In the genomic region with DNA sequence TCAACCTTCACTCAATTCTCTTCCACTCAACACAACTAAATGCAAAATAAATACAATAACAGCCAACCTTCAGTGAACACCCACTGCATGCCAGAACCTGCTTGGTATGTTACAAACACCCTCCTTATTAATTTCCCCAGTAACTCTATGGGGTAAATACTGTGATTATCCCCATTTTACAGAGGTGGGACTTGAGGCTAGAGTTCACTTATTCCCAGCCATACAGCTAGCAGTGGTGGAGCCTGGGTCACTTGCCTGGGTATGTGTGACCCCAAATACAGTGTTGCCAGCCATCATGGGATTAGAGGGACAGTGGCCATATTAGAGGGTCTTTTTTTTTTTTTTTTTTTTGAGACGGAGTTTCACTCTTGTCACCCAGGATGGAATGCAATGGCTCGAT, we compare ENCODE assay signal across 13 cellular contexts.
"Had no signal": no experiment of that assay in that cellular context is flagged by ENCODE, and none has a peak within 500 bp of the region (broad histone marks: within the 10 kb centered on the region; RNA-seq: fewer than 3 reads in every experiment).

No MANE protein-coding gene starts in this region.

- DNase-seq: activated B cell treated with CpG ODN at 0.5 μM for 24 hours; activated naive CD4-positive, alpha-beta T cell treated with anti-CD3 and anti-CD28 coated beads, Interleukin-2, amount 50 U/mL, for 16 hours; amniotic stem cell; central memory CD4-positive, alpha-beta T cell; effector CD4-positive, alpha-beta T cell; hypothalamus; midbrain; stomach; T-helper 2 cell; testis had no signal

- H3K27ac ChIP-seq: neutrophil, testis had no signal

- H3K27me3 ChIP-seq: neutrophil, stomach, testis had no signal

- H3K27me3 Mint-ChIP-seq: activated B cell treated with CpG ODN at 0.5 μM for 24 hours; activated T-helper 17 cell treated with anti-CD3 and anti-CD28 coated beads, Interleukin-2, amount 50 U/mL, for 72 hours had no signal

- H3K9me3 Mint-ChIP-seq: activated B cell treated with CpG ODN at 0.5 μM for 24 hours; activated T-helper 17 cell treated with anti-CD3 and anti-CD28 coated beads, Interleukin-2, amount 50 U/mL, for 72 hours had no signal

- H3K36me3 ChIP-seq: neutrophil had no signal

- H3K9me3 ChIP-seq: neutrophil, stomach, testis had no signal

- H3K4me3 ChIP-seq: lung, testis had no signal
